ENCODE assay signal across 17 cellular contexts in the genomic region with DNA sequence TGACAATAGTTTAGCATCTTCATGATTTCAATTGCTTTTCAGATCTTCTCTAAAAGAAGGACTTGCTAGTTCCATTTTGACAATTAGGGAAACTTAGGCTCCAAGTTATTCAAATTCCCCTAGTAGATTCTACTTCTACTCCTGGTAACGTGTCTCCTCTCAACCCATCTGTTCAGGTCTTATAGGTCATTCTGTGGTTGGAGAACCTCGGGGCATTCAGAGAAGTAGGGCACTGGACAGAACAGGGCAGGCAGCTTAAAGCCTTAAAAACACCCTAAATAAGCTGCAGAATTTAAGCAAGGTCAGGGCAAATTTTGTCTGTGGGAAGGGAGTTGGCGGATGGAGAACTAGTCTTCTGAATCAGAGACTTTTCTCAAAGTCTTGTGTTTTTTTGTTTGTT.
"Had no signal": no experiment of that assay in that cellular context is flagged by ENCODE, and none has a peak within 500 bp of the region (broad histone marks: within the 10 kb centered on the region; RNA-seq: fewer than 3 reads in every experiment).

No MANE protein-coding gene starts in this region.

- H3K27ac Mint-ChIP-seq: mesothelial cell of epicardium had no signal

- H3K36me3 Mint-ChIP-seq: mesothelial cell of epicardium had no signal

- DNase-seq: dermis blood vessel endothelial cell; dorsolateral prefrontal cortex; effector CD4-positive, alpha-beta T cell; effector memory CD4-positive, alpha-beta T cell; foreskin keratinocyte; heart left ventricle; hippocampal formation; left cardiac atrium; left lung; left ventricle myocardium superior; lower lobe of right lung; mesenchymal stem cell; mucosa of descending colon had no signal

- H3K9me3 Mint-ChIP-seq: mesothelial cell of epicardium had no signal

- H3K4me3 Mint-ChIP-seq: mesothelial cell of epicardium had no signal

- H3K4me3 ChIP-seq: coronary artery, dorsolateral prefrontal cortex, esophagus muscularis mucosa, gastroesophageal sphincter, heart left ventricle, left lung, lower lobe of right lung, mucosa of descending colon had no signal
